10 cellular contexts compared by ENCODE assay signal in the genomic region with DNA sequence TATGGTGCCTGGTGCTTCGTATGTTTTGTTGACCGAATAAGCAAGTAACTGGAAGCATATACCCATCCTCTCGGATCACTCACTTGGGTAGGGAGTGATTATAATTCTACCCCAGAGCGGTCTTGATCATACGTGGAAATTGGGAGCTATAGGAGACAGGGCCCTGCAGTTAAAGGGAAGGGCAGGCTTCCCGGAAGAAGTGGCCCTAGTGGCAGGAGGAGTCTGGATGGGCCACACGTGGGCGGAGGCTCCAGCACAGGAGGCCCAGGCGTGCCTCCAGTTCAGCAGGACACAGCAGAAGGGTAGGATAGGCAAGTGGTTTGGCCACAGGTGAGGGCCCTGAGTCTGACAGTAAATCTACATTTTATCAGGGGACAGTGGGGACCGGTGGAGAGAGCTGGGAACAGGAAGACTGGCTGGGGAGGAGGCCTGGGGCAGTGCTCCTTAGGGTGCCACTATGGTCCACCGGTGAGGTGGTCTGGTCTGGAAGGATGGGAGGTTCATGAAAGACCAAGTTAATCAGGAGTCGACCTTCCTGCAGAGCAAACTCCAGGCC. TPM values are rescaled to one million over a fixed set of nuclear protein-coding genes. Genes with fewer than 3 reads are reported as not detected.
DNase-seq lines count a peak whose midpoint lies in the region; ATAC-seq, FAIRE-seq and TF ChIP-seq lines count a peak whose summit lies in the region.
"Had no signal": no experiment of that assay in that cellular context is flagged by ENCODE, and none has a peak within 500 bp of the region (broad histone marks: within the 10 kb centered on the region; RNA-seq: fewer than 3 reads in every experiment).

No MANE protein-coding gene starts in this region.

- peak overlapping the region; percentile 87 for H3K27ac Mint-ChIP-seq in activated CD4-positive, alpha-beta T cell treated with anti-CD3 and anti-CD28 coated beads for 36 hours
- peak overlapping the region; percentile 99 for H3K27ac Mint-ChIP-seq in WTC11
- H3K27ac Mint-ChIP-seq in stimulated activated naive B cell treated with anti-CD40 and anti-IgM and Interleukin-4, amounts not matched to agents 10 μg/mL and 1 μg/mL and 100 μg/mL, for 72 hours: peak overlapping the region; percentile 10

- H3K9me3 ChIP-seq in kidney (ENCODE audit: control insufficient read depth in 1 of 2, low read length in 2 of 2): no peaks in the 10 kb centered on the region
- H3K9me3 ChIP-seq: pancreas had no signal

- no peaks in the 10 kb centered on the region for H3K27me3 Mint-ChIP-seq in activated CD4-positive, alpha-beta T cell treated with anti-CD3 and anti-CD28 coated beads for 36 hours
- H3K27me3 Mint-ChIP-seq in WTC11 (ENCODE audit: low read depth): no peaks in the 10 kb centered on the region
- no peaks in the 10 kb centered on the region for H3K27me3 Mint-ChIP-seq in stimulated activated naive B cell treated with anti-CD40 and anti-IgM and Interleukin-4, amounts not matched to agents 10 μg/mL and 1 μg/mL and 100 μg/mL, for 72 hours

- no peak for ATAC-seq in activated CD4-positive, alpha-beta T cell treated with anti-CD3 and anti-CD28 coated beads for 36 hours
- ATAC-seq in WTC11: no peak
- no peak for ATAC-seq in stimulated activated naive B cell treated with anti-CD40 and anti-IgM and Interleukin-4, amounts not matched to agents 10 μg/mL and 1 μg/mL and 100 μg/mL, for 72 hours (replicated peaks)
- no peak for ATAC-seq in GM18502 (IDR thresholded peaks at IDR 0.05; ENCODE audit: poor library complexity, unreplicated experiment)
- ATAC-seq in GM21786 (IDR thresholded peaks at IDR 0.05; ENCODE audit: unreplicated experiment): no peak

- peaks cover 23% of the 10 kb centered on the region for H3K4me1 Mint-ChIP-seq in activated CD4-positive, alpha-beta T cell treated with anti-CD3 and anti-CD28 coated beads for 36 hours
- peaks cover 19% of the 10 kb centered on the region for H3K4me1 Mint-ChIP-seq in WTC11
- H3K4me1 Mint-ChIP-seq in stimulated activated naive B cell treated with anti-CD40 and anti-IgM and Interleukin-4, amounts not matched to agents 10 μg/mL and 1 μg/mL and 100 μg/mL, for 72 hours: peaks cover 7 to 20% of the 10 kb centered on the region in 2 donors

- H3K4me1 ChIP-seq in kidney (ENCODE audit: control insufficient read depth in 1 of 2, insufficient read depth in 1 of 2, low read depth in 1 of 2, low read length in 2 of 2): no peaks in the 10 kb centered on the region

- CTCF ChIA-PET in activated CD4-positive, alpha-beta T cell treated with anti-CD3 and anti-CD28 coated beads for 36 hours (lab: Charles Lee): interaction anchor here (0.6 to 3.4 kb wide), 10 partner anchors 7 to 1596 kb away, joined by 3 to 16 read pairs (median 4); a partner anchor contains a TSS
- CTCF ChIA-PET in WTC11 (lab: Charles Lee): interaction anchor here (0.8 to 6.9 kb wide), 9 partner anchors 8 to 137 kb away, joined by 3 to 52 read pairs (median 8); no protein-coding TSS in a partner anchor

- no peak for FAIRE-seq in kidney (lab: Jason Lieb, UNC)
- FAIRE-seq: pancreas had no signal

- peak overlapping the region; percentile 79 for H3K4me3 Mint-ChIP-seq in activated CD4-positive, alpha-beta T cell treated with anti-CD3 and anti-CD28 coated beads for 36 hours
- peak overlapping the region; percentile 66; the same call in 1 of the 2 replicates for H3K4me3 Mint-ChIP-seq in WTC11
- H3K4me3 Mint-ChIP-seq in stimulated activated naive B cell treated with anti-CD40 and anti-IgM and Interleukin-4, amounts not matched to agents 10 μg/mL and 1 μg/mL and 100 μg/mL, for 72 hours: no peak overlapping the region

- no peak overlapping the region for H3K27ac ChIP-seq in kidney (ENCODE audit: low read depth in 2 of 2, low read length in 2 of 2)

- POLR2A ChIA-PET in activated CD4-positive, alpha-beta T cell treated with anti-CD3 and anti-CD28 coated beads for 36 hours (lab: Charles Lee): interaction anchor here (1.3 kb wide), 1 partner anchor 22 kb away, joined by 5 read pairs; no protein-coding TSS in a partner anchor
- POLR2A ChIA-PET in WTC11 (lab: Charles Lee): interaction anchor here (1.0 to 1.8 kb wide), 4 partner anchors 14 to 56 kb away, joined by 3 to 5 read pairs (median 4); a partner anchor contains a TSS

- intact Hi-C loops in activated CD4-positive, alpha-beta T cell treated with anti-CD3 and anti-CD28 coated beads for 36 hours (cut with DNase I, micrococcal nuclease): loop anchor here in 1 of 2 experiments (2.0 kb wide), 2 partner anchors 57 to 613 kb away; a partner anchor contains a TSS
- intact Hi-C loops in kidney (cut with DNase I): no loop called here

- no peaks in the 10 kb centered on the region for H3K36me3 ChIP-seq in kidney (ENCODE audit: control insufficient read depth in 1 of 2, insufficient read depth in 2 of 2, low read length in 2 of 2)
- H3K36me3 ChIP-seq: pancreas had no signal

- no peak for DNase-seq in activated CD4-positive, alpha-beta T cell treated with anti-CD3 and anti-CD28 coated beads for 36 hours
- no peak for DNase-seq in activated CD4-positive, alpha-beta T cell treated with anti-CD3 and anti-CD28 coated beads for 4 hours
- DNase-seq in WTC11 (ENCODE audit: low spot score) (no peak), kidney (peak; percentile 36), dermis blood vessel endothelial cell (no peak)
- no peak for DNase-seq in stimulated activated naive B cell treated with anti-CD40 and anti-IgM and Interleukin-4, amounts not matched to agents 10 μg/mL and 1 μg/mL and 100 μg/mL, for 72 hours
- DNase-seq: NCI-H1105 had no signal

- no peak overlapping the region for H3K4me3 ChIP-seq in kidney (ENCODE audit: low read length in 2 of 2)

- no peak overlapping the region for H3K9ac ChIP-seq in kidney (ENCODE audit: low read length in 2 of 2)

- H3K9me3 Mint-ChIP-seq in activated CD4-positive, alpha-beta T cell treated with anti-CD3 and anti-CD28 coated beads for 36 hours (ENCODE audit: low read depth): no peaks in the 10 kb centered on the region
- no peaks in the 10 kb centered on the region for H3K9me3 Mint-ChIP-seq in WTC11
- H3K9me3 Mint-ChIP-seq in stimulated activated naive B cell treated with anti-CD40 and anti-IgM and Interleukin-4, amounts not matched to agents 10 μg/mL and 1 μg/mL and 100 μg/mL, for 72 hours: no peaks in the 10 kb centered on the region

- H3K36me3 Mint-ChIP-seq in activated CD4-positive, alpha-beta T cell treated with anti-CD3 and anti-CD28 coated beads for 36 hours (ENCODE audit: low read depth): no peaks in the 10 kb centered on the region
- H3K36me3 Mint-ChIP-seq in WTC11: no peaks in the 10 kb centered on the region
- no peaks in the 10 kb centered on the region for H3K36me3 Mint-ChIP-seq in stimulated activated naive B cell treated with anti-CD40 and anti-IgM and Interleukin-4, amounts not matched to agents 10 μg/mL and 1 μg/mL and 100 μg/mL, for 72 hours

- no peak for TF ChIP-seq CTCF in WTC11 (IDR thresholded peaks at IDR 0.05)
- no peak for TF ChIP-seq CTCF in kidney (IDR thresholded peaks at IDR 0.05; ENCODE audit: borderline replicate concordance, extremely low read depth, insufficient read depth)

TF ChIP-seq in WTC11, 78 proteins besides CTCF, POLR2A, EP300 and RAD21 (continues in another document):
- TF ChIP-seq, protein P1, sequence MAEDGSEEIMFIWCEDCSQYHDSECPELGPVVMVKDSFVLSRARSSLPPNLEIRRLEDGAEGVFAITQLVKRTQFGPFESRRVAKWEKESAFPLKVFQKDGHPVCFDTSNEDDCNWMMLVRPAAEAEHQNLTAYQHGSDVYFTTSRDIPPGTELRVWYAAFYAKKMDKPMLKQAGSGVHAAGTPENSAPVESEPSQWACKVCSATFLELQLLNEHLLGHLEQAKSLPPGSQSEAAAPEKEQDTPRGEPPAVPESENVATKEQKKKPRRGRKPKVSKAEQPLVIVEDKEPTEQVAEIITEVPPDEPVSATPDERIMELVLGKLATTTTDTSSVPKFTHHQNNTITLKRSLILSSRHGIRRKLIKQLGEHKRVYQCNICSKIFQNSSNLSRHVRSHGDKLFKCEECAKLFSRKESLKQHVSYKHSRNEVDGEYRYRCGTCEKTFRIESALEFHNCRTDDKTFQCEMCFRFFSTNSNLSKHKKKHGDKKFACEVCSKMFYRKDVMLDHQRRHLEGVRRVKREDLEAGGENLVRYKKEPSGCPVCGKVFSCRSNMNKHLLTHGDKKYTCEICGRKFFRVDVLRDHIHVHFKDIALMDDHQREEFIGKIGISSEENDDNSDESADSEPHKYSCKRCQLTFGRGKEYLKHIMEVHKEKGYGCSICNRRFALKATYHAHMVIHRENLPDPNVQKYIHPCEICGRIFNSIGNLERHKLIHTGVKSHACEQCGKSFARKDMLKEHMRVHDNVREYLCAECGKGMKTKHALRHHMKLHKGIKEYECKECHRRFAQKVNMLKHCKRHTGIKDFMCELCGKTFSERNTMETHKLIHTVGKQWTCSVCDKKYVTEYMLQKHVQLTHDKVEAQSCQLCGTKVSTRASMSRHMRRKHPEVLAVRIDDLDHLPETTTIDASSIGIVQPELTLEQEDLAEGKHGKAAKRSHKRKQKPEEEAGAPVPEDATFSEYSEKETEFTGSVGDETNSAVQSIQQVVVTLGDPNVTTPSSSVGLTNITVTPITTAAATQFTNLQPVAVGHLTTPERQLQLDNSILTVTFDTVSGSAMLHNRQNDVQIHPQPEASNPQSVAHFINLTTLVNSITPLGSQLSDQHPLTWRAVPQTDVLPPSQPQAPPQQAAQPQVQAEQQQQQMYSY (CRISPR knock-in tag; IDR thresholded peaks at IDR 0.05): peak; percentile 40; the same call in 1 of the 2 replicates
- TF ChIP-seq MXD4 (CRISPR knock-in tag; IDR thresholded peaks at IDR 0.05; ENCODE audit: borderline replicate concordance): no peak

RNA-seq across cellular contexts. Expression of a gene that starts 23.5 kb away (rescaled TPM):
- total RNA-seq in activated CD4-positive, alpha-beta T cell treated with anti-CD3 and anti-CD28 coated beads for 36 hours: 100 to 1,000 TPM in 1 of 2 experiments, 10 to 100 TPM in 1; 99.7 to 104 TPM
- 78.8 to 83.1 TPM (median 81.9 TPM) in 3 replicates for total RNA-seq in WTC11 (2021)
- 60.4 TPM for total RNA-seq in kidney
- 34.2 TPM for polyA plus RNA-seq in kidney (ENCODE audit: insufficient read depth, low read depth, low replicate concordance)
- total RNA-seq in dermis blood vessel endothelial cell: 55.1 and 63.1 TPM in 2 replicates

RNA-seq across cellular contexts. Expression of a gene that starts 56.0 kb away (rescaled TPM):
- 1 to 10 TPM; 2.6 to 2.8 TPM for total RNA-seq in activated CD4-positive, alpha-beta T cell treated with anti-CD3 and anti-CD28 coated beads for 36 hours
- total RNA-seq in WTC11 (2021) (0.53 to 1.6 TPM (median 0.55 TPM) in 3 replicates), kidney (28.7 TPM), dermis blood vessel endothelial cell (0.68 and 2.0 TPM in 2 replicates)
- 25.1 TPM for polyA plus RNA-seq in kidney (ENCODE audit: insufficient read depth, low read depth, low replicate concordance)

Comparison
In these comparisons a context has a peak if more than half of its experiments do, and no peak if none do; other contexts are left out.
1. H3K27ac Mint-ChIP-seq: peak in every context shown above with its lines; median percentile 99 in WTC11; 87 in activated CD4-positive, alpha-beta T cell treated with anti-CD3 and anti-CD28 coated beads for 36 hours; 10 in stimulated activated naive B cell treated with anti-CD40 and anti-IgM and Interleukin-4, amounts not matched to agents 10 μg/mL and 1 μg/mL and 100 μg/mL, for 72 hours.
2. H3K4me3 Mint-ChIP-seq: peak in activated CD4-positive, alpha-beta T cell treated with anti-CD3 and anti-CD28 coated beads for 36 hours (single experiment) and WTC11 (single experiment); none in stimulated activated naive B cell treated with anti-CD40 and anti-IgM and Interleukin-4, amounts not matched to agents 10 μg/mL and 1 μg/mL and 100 μg/mL, for 72 hours (0 of 2).